In the genomic region with DNA sequence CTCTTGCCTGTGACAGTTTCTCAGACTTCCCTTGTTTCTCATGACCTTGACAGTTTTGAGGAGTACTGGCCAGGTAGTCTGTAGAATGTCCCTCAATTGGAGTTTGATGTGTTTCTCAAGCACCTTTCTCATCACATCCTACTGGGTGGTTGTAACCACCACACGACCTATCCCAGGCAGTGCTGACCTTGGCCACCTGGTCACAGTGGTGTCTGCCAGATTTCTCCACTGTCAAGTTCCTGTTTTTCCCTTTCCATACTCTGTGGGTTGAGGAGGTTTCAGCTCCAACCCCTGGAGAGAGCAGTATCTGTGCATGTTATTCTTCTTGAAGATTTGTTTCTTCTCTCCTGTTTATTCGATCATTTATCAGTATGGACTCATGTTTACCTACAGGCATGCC, we compare ENCODE assay signal across 18 cellular contexts. TPM values are rescaled to one million over a fixed set of nuclear protein-coding genes. Genes with fewer than 3 reads are reported as not detected.
DNase-seq lines count a peak whose midpoint lies in the region; ATAC-seq, FAIRE-seq and TF ChIP-seq lines count a peak whose summit lies in the region.
"Had no signal": no experiment of that assay in that cellular context is flagged by ENCODE, and none has a peak within 500 bp of the region (broad histone marks: within the 10 kb centered on the region; RNA-seq: fewer than 3 reads in every experiment).

No MANE protein-coding gene starts in this region.

- H3K4me3 ChIP-seq in K562: no peak overlapping the region
- no peak overlapping the region for H3K4me3 ChIP-seq in spleen

- DNase-seq in activated CD8-positive, alpha-beta T cell treated with anti-CD3 and anti-CD28 coated beads for 36 hours: no peak
- DNase-seq in activated CD8-positive, alpha-beta T cell treated with anti-CD3 and anti-CD28 coated beads, Interleukin-2, amount 10 ng/mL, durations not matched to agents 7 days and 5 days: no peak
- DNase-seq in H54 (ENCODE audit: insufficient read length, low spot score): no peak
- no peak for DNase-seq in K562 (ENCODE audit: extremely low read depth in 1 of 4, low spot score in 3 of 4)
- peak; percentile 20 for DNase-seq in spleen
- no peak for DNase-seq in NCI-H2171 (lab: John Stamatoyannopoulos, UW)
- DNase-seq in NCI-H524 treated with DMSO at 0.1 percent for 48 hours (lab: John Stamatoyannopoulos, UW): no peak
- DNase-seq: 8988T, DMS79 treated with DMSO at 0.1 percent for 48 hours, NCI-H1105 treated with DMSO at 0.1 percent for 48 hours, NCI-H1694, NCI-H2081 treated with DMSO at 0.1 percent for 48 hours, NCI-H774 had no signal

- no peak overlapping the region for H3K4me3 Mint-ChIP-seq in activated CD8-positive, alpha-beta T cell treated with anti-CD3 and anti-CD28 coated beads for 36 hours
- no peak overlapping the region for H3K4me3 Mint-ChIP-seq in activated CD8-positive, alpha-beta T cell treated with anti-CD3 and anti-CD28 coated beads, Interleukin-2, amount 10 ng/mL, durations not matched to agents 7 days and 5 days
- H3K4me3 Mint-ChIP-seq: CD14-positive monocyte had no signal

- H3K36me3 ChIP-seq in K562 (ENCODE audit: control insufficient read depth, insufficient read depth, low read length) (peaks cover 74% of the 10 kb centered on the region), spleen (peaks cover 0 to 100% (median 45%) of the 10 kb centered on the region in 6 donors)

- H3K27ac Mint-ChIP-seq in activated CD8-positive, alpha-beta T cell treated with anti-CD3 and anti-CD28 coated beads for 36 hours: peak overlapping the region; percentile 24
- H3K27ac Mint-ChIP-seq in activated CD8-positive, alpha-beta T cell treated with anti-CD3 and anti-CD28 coated beads, Interleukin-2, amount 10 ng/mL, durations not matched to agents 7 days and 5 days: no peak overlapping the region
- H3K27ac Mint-ChIP-seq: CD14-positive monocyte had no signal

- TF ChIP-seq CTCF in activated CD8-positive, alpha-beta T cell treated with anti-CD3 and anti-CD28 coated beads for 36 hours (IDR thresholded peaks at IDR 0.05): no peak
- TF ChIP-seq CTCF in K562 (IDR thresholded peaks at IDR 0.05 in 2 of 3, conservative IDR thresholded peaks at IDR 0.05 in 1 of 3; ENCODE audit: insufficient read depth in 2 of 3, low read depth in 1 of 3, low read length in 3 of 3) (no peak), spleen (IDR thresholded peaks at IDR 0.05 in 8 of 11, conservative IDR thresholded peaks at IDR 0.05 in 3 of 11) (no peak)

- H3K9me3 ChIP-seq in K562 (replicated peaks; ENCODE audit: control insufficient read depth, insufficient read depth, low read depth, low read length) (peaks cover 2% of the 10 kb centered on the region; the same call in 1 of the 2 replicates), spleen (no peaks in the 10 kb centered on the region)

- WGBS in K562 (ENCODE audit: insufficient coverage, low coverage, missing lambda C conversion rate): 77% methylated on average over 2 of the region's 2 CpGs
- WGBS in spleen, 5 donors: 69 to 83% (median 79%) methylated on average over 2 of the region's 2 CpGs

- H3K4me1 ChIP-seq in K562 (replicated peaks in 1 of 2; ENCODE audit: control insufficient read depth in 2 of 2, insufficient read depth in 2 of 2, low read length in 2 of 2): no peaks in the 10 kb centered on the region; a peak in 1 of 5 replicates
- peaks cover 0 to 5% (median 0%) of the 10 kb centered on the region in 6 donors for H3K4me1 ChIP-seq in spleen

- POLR2A ChIA-PET in activated CD8-positive, alpha-beta T cell treated with anti-CD3 and anti-CD28 coated beads for 36 hours (lab: Charles Lee): interaction anchor here (0.7 to 1.4 kb wide), 4 partner anchors 8 to 385 kb away, joined by 3 to 4 read pairs (median 3); no protein-coding TSS in a partner anchor
- POLR2A ChIA-PET in activated CD8-positive, alpha-beta T cell treated with anti-CD3 and anti-CD28 coated beads, Interleukin-2, amount 10 ng/mL, durations not matched to agents 7 days and 5 days (lab: Charles Lee): no interaction called here
- POLR2A ChIA-PET in K562 (lab: Yijun Ruan, JAX): no interaction called here

- FAIRE-seq in H54 (lab: Jason Lieb, UNC): peak; percentile 45
- FAIRE-seq in K562 (lab: Jason Lieb, UNC): no peak
- FAIRE-seq: H1, RCC 7860 had no signal

- no TSS peak for BruUV-seq in K562 (replicated peaks; lab: Mats Ljungman, UMichigan)

- no peaks in the 10 kb centered on the region for H3K9me1 ChIP-seq in K562 (ENCODE audit: control insufficient read depth, insufficient read depth, low read length)

- TF ChIP-seq POLR2A in H54 (IDR thresholded peaks at IDR 0.05; ENCODE audit: low read depth, low read length) (no peak), K562 (conservative IDR thresholded peaks at IDR 0.05) (no peak), spleen (IDR thresholded peaks at IDR 0.05) (no peak)

- H2AFZ ChIP-seq in K562 (ENCODE audit: low read depth, low read length): no peak overlapping the region

- no peak overlapping the region for H3K9ac ChIP-seq in K562 (ENCODE audit: insufficient read depth in 1 of 2, low read depth in 2 of 2, low read length in 2 of 2)

- H3K36me3 Mint-ChIP-seq in activated CD8-positive, alpha-beta T cell treated with anti-CD3 and anti-CD28 coated beads for 36 hours (ENCODE audit: low read depth): peaks cover 61% of the 10 kb centered on the region
- H3K36me3 Mint-ChIP-seq in activated CD8-positive, alpha-beta T cell treated with anti-CD3 and anti-CD28 coated beads, Interleukin-2, amount 10 ng/mL, durations not matched to agents 7 days and 5 days (ENCODE audit: low read depth): peaks cover 63% of the 10 kb centered on the region

- intact Hi-C loops in activated CD8-positive, alpha-beta T cell treated with anti-CD3 and anti-CD28 coated beads for 36 hours (cut with micrococcal nuclease): no loop called here
- intact Hi-C loops in K562 (cut with micrococcal nuclease) (no loop called here), spleen (cut with DNase I; ENCODE audit: low total_unique reads) (no loop called here)

- TF ChIP-seq EP300 in K562 (IDR thresholded peaks at IDR 0.05; ENCODE audit: low read length): no peak

- ATAC-seq in activated CD8-positive, alpha-beta T cell treated with anti-CD3 and anti-CD28 coated beads for 36 hours: no peak
- no peak for ATAC-seq in activated CD8-positive, alpha-beta T cell treated with anti-CD3 and anti-CD28 coated beads, Interleukin-2, amount 10 ng/mL, durations not matched to agents 7 days and 5 days
- ATAC-seq in K562 (peak; percentile 34; the same call in 2 of the 3 replicates), GM18519 (IDR thresholded peaks at IDR 0.05; ENCODE audit: low FRiP score, unreplicated experiment) (no peak)
- ATAC-seq: Right ventricle myocardium inferior had no signal

- no peak for TF ChIP-seq RAD21 in K562 (CRISPR knock-in tag; conservative IDR thresholded peaks at IDR 0.05 in 1 of 2, IDR thresholded peaks at IDR 0.05 in 1 of 2)

- H3K27me3 Mint-ChIP-seq in activated CD8-positive, alpha-beta T cell treated with anti-CD3 and anti-CD28 coated beads for 36 hours: no peaks in the 10 kb centered on the region
- H3K27me3 Mint-ChIP-seq in activated CD8-positive, alpha-beta T cell treated with anti-CD3 and anti-CD28 coated beads, Interleukin-2, amount 10 ng/mL, durations not matched to agents 7 days and 5 days (ENCODE audit: low read depth): no peaks in the 10 kb centered on the region

- H3K27me3 ChIP-seq in K562 (ENCODE audit: control insufficient read depth in 2 of 2, insufficient read depth in 2 of 2, low read length in 2 of 2) (no peaks in the 10 kb centered on the region), spleen (replicated peaks in 1 of 7) (no peaks in the 10 kb centered on the region)

- no peaks in the 10 kb centered on the region for H3K9me3 Mint-ChIP-seq in activated CD8-positive, alpha-beta T cell treated with anti-CD3 and anti-CD28 coated beads for 36 hours
- H3K9me3 Mint-ChIP-seq in activated CD8-positive, alpha-beta T cell treated with anti-CD3 and anti-CD28 coated beads, Interleukin-2, amount 10 ng/mL, durations not matched to agents 7 days and 5 days (ENCODE audit: insufficient read depth): peaks cover 4% of the 10 kb centered on the region

- H4K20me1 ChIP-seq in K562 (replicated peaks; ENCODE audit: control insufficient read depth, insufficient read depth, low read length): no peaks in the 10 kb centered on the region; the same call in 1 of the 2 replicates

- H3K4me1 Mint-ChIP-seq in activated CD8-positive, alpha-beta T cell treated with anti-CD3 and anti-CD28 coated beads for 36 hours (ENCODE audit: low read depth): peaks cover 13% of the 10 kb centered on the region
- peaks cover 16% of the 10 kb centered on the region for H3K4me1 Mint-ChIP-seq in activated CD8-positive, alpha-beta T cell treated with anti-CD3 and anti-CD28 coated beads, Interleukin-2, amount 10 ng/mL, durations not matched to agents 7 days and 5 days (ENCODE audit: low read depth)

- CTCF ChIA-PET in activated CD8-positive, alpha-beta T cell treated with anti-CD3 and anti-CD28 coated beads for 36 hours (lab: Charles Lee): no interaction called here
- CTCF ChIA-PET in activated CD8-positive, alpha-beta T cell treated with anti-CD3 and anti-CD28 coated beads, Interleukin-2, amount 10 ng/mL, durations not matched to agents 7 days and 5 days (lab: Charles Lee): no interaction called here
- CTCF ChIA-PET in K562 (lab: Yijun Ruan, JAX; ENCODE audit: low intra/inter-chr PET ratio): no interaction called here

- H3K27ac ChIP-seq in K562 (ENCODE audit: extremely low read depth, low read depth, low read length) (no peak overlapping the region), spleen (no peak overlapping the region)

- no peaks in the 10 kb centered on the region for H3K79me2 ChIP-seq in K562 (ENCODE audit: control insufficient read depth, insufficient read depth, low read length)

- in situ Hi-C loops in K562 (cut with MboI): no loop called here

- no peak overlapping the region for H3K4me2 ChIP-seq in K562 (ENCODE audit: insufficient read depth, low read length)

RNA-seq across cellular contexts. Expression of a gene that starts 8.4 kb away (rescaled TPM):
- total RNA-seq in activated CD8-positive, alpha-beta T cell treated with anti-CD3 and anti-CD28 coated beads for 36 hours: 10 to 100 TPM; 36.7 TPM
- 10 to 100 TPM; 53.3 to 58.8 TPM for total RNA-seq in activated CD8-positive, alpha-beta T cell treated with anti-CD3 and anti-CD28 coated beads, Interleukin-2, amount 10 ng/mL, durations not matched to agents 7 days and 5 days
- 115 and 227 TPM in 2 replicates for total RNA-seq in K562 (2011; cell fraction: chromatin; rRNA removed; ENCODE audit: low replicate concordance)
- total RNA-seq in K562 (2011; cell fraction: nucleolus; rRNA removed): 74.5 and 80.1 TPM in 2 replicates
- total RNA-seq in K562 (2011; cell fraction: nucleoplasm; rRNA removed): 135 and 213 TPM in 2 replicates
- total RNA-seq in K562 (2014; rRNA removed) (36.2 and 57.8 TPM in 2 replicates), K562 (2014; rRNA removed; fragmentation: Illumina TruSeq; extraction: Trizol) (39.1 and 40.5 TPM in 2 replicates), K562 (2015; rRNA removed; fragmentation: Illumina TruSeq; extraction: Trizol) (44.2 and 48.2 TPM in 2 replicates), K562 (2021) (36.0 and 40.9 TPM in 2 replicates), spleen (10 to 100 TPM; 33.0 to 59.7 (median 46.8) TPM)
- polyA plus RNA-seq in K562 (2011; rRNA removed) (56.7 and 59.9 TPM in 2 replicates), K562 (2014; fragmentation: Illumina TruSeq; extraction: Trizol) (56.1 and 64.8 TPM in 2 replicates), K562 (2014; fragmentation: Nextera tagmentation; extraction: Ambion mirVana) (10 to 100 TPM; 15.6 to 17.5 TPM), K562 (2014; rRNA removed) (64.1 and 76.5 TPM in 2 replicates), spleen (10 to 100 TPM; 40.2 to 58.0 (median 54.5) TPM)
- 27.1 and 32.5 TPM in 2 replicates for polyA plus RNA-seq in K562 (2011; cell fraction: cytosol; rRNA removed)
- 97.8 and 111 TPM in 2 replicates for polyA plus RNA-seq in K562 (2011; cell fraction: nucleus; rRNA removed)
- 50.7 and 62.2 TPM in 2 replicates for polyA plus RNA-seq in K562 (2012)
- 27.1 and 29.9 TPM in 2 replicates for polyA minus RNA-seq in K562 (2011; rRNA and poly(A)+ RNA removed)
- 13.0 and 14.2 TPM in 2 replicates for polyA minus RNA-seq in K562 (2011; cell fraction: cytosol; rRNA and poly(A)+ RNA removed)
- 38.2 and 48.3 TPM in 2 replicates for polyA minus RNA-seq in K562 (2011; cell fraction: nucleus; rRNA and poly(A)+ RNA removed)

RNA-seq across cellular contexts. Expression of a gene that starts 38.3 kb away (rescaled TPM):
- total RNA-seq in activated CD8-positive, alpha-beta T cell treated with anti-CD3 and anti-CD28 coated beads for 36 hours: 10 to 100 TPM; 72.5 to 76.0 TPM
- total RNA-seq in activated CD8-positive, alpha-beta T cell treated with anti-CD3 and anti-CD28 coated beads, Interleukin-2, amount 10 ng/mL, durations not matched to agents 7 days and 5 days: 10 to 100 TPM; 71.4 to 74.7 TPM
- 144 and 291 TPM in 2 replicates for total RNA-seq in K562 (2011; cell fraction: chromatin; rRNA removed; ENCODE audit: low replicate concordance)
- total RNA-seq in K562 (2011; cell fraction: nucleolus; rRNA removed): 66.0 and 82.0 TPM in 2 replicates
- total RNA-seq in K562 (2011; cell fraction: nucleoplasm; rRNA removed): 130 and 163 TPM in 2 replicates
- total RNA-seq in K562 (2014; rRNA removed) (26.4 and 28.2 TPM in 2 replicates), K562 (2014; rRNA removed; fragmentation: Illumina TruSeq; extraction: Trizol) (51.6 and 58.7 TPM in 2 replicates), K562 (2015; rRNA removed; fragmentation: Illumina TruSeq; extraction: Trizol) (46.9 and 48.5 TPM in 2 replicates), K562 (2021) (54.0 and 59.7 TPM in 2 replicates), spleen (10 to 100 TPM; 50.1 to 75.8 (median 68.1) TPM)
- polyA plus RNA-seq in K562 (2011; rRNA removed) (101 and 102 TPM in 2 replicates), K562 (2014; fragmentation: Illumina TruSeq; extraction: Trizol) (65.7 and 70.2 TPM in 2 replicates), K562 (2014; fragmentation: Nextera tagmentation; extraction: Ambion mirVana) (10 to 100 TPM; 23.2 to 29.8 TPM), K562 (2014; rRNA removed) (67.6 and 68.0 TPM in 2 replicates), spleen (10 to 100 TPM; 51.8 to 74.1 (median 55.2) TPM)
- polyA plus RNA-seq in K562 (2011; cell fraction: cytosol; rRNA removed): 28.9 and 36.2 TPM in 2 replicates
- polyA plus RNA-seq in K562 (2011; cell fraction: nucleus; rRNA removed): 171 and 301 TPM in 2 replicates
- 44.2 and 83.9 TPM in 2 replicates for polyA plus RNA-seq in K562 (2012)
- 82.2 and 103 TPM in 2 replicates for polyA minus RNA-seq in K562 (2011; rRNA and poly(A)+ RNA removed)
- polyA minus RNA-seq in K562 (2011; cell fraction: cytosol; rRNA and poly(A)+ RNA removed): 28.1 and 34.2 TPM in 2 replicates
- polyA minus RNA-seq in K562 (2011; cell fraction: nucleus; rRNA and poly(A)+ RNA removed): 72.6 and 131 TPM in 2 replicates

RNA-seq across cellular contexts. Expression of a gene that starts 41.3 kb away (rescaled TPM):
- total RNA-seq in activated CD8-positive, alpha-beta T cell treated with anti-CD3 and anti-CD28 coated beads for 36 hours: 10 to 100 TPM; 33.9 to 34.7 TPM
- total RNA-seq in activated CD8-positive, alpha-beta T cell treated with anti-CD3 and anti-CD28 coated beads, Interleukin-2, amount 10 ng/mL, durations not matched to agents 7 days and 5 days: 10 to 100 TPM; 31.6 to 33.3 TPM
- total RNA-seq in K562 (2011; cell fraction: chromatin; rRNA removed; ENCODE audit: low replicate concordance): 20.2 and 38.7 TPM in 2 replicates
- total RNA-seq in K562 (2011; cell fraction: nucleolus; rRNA removed): 11.8 and 13.4 TPM in 2 replicates
- total RNA-seq in K562 (2011; cell fraction: nucleoplasm; rRNA removed): 25.7 and 37.6 TPM in 2 replicates
- total RNA-seq in K562 (2014; rRNA removed): 15.3 and 16.6 TPM in 2 replicates
- 14.2 and 14.6 TPM in 2 replicates for total RNA-seq in K562 (2014; rRNA removed; fragmentation: Illumina TruSeq; extraction: Trizol)
- 11.7 and 13.4 TPM in 2 replicates for total RNA-seq in K562 (2015; rRNA removed; fragmentation: Illumina TruSeq; extraction: Trizol)
- 30.8 and 32.4 TPM in 2 replicates for total RNA-seq in K562 (2021)
- 17.3 and 24.2 TPM in 2 replicates for polyA plus RNA-seq in K562 (2011; rRNA removed)
- polyA plus RNA-seq in K562 (2011; cell fraction: cytosol; rRNA removed): 30.1 and 30.3 TPM in 2 replicates
- polyA plus RNA-seq in K562 (2011; cell fraction: nucleus; rRNA removed): 18.4 and 22.0 TPM in 2 replicates
- 21.9 and 24.0 TPM in 2 replicates for polyA plus RNA-seq in K562 (2012)
- 35.8 and 40.6 TPM in 2 replicates for polyA plus RNA-seq in K562 (2014; fragmentation: Illumina TruSeq; extraction: Trizol)
- polyA plus RNA-seq in K562 (2014; fragmentation: Nextera tagmentation; extraction: Ambion mirVana): under 1 TPM; 0.70 to 0.84 TPM
- polyA plus RNA-seq in K562 (2014; rRNA removed): 21.7 and 26.7 TPM in 2 replicates
- 14.3 and 17.2 TPM in 2 replicates for polyA minus RNA-seq in K562 (2011; rRNA and poly(A)+ RNA removed)
- 14.4 and 16.6 TPM in 2 replicates for polyA minus RNA-seq in K562 (2011; cell fraction: cytosol; rRNA and poly(A)+ RNA removed)
- 12.0 and 13.0 TPM in 2 replicates for polyA minus RNA-seq in K562 (2011; cell fraction: nucleus; rRNA and poly(A)+ RNA removed)
- total RNA-seq in spleen: 10 to 100 TPM; 20.5 to 49.8 (median 23.2) TPM
- polyA plus RNA-seq in spleen: 1 to 10 TPM; 3.8 to 7.0 (median 5.7) TPM
